Comparison of ENCODE assay signal across 16 cellular contexts in genomic region chr9:69171049-69171448, GRCh38. TPM values are rescaled to one million over a fixed set of nuclear protein-coding genes. Genes with fewer than 3 reads are reported as not detected.
A peak's percentile ranks its signal among the peaks of the same experiment; 100 is the strongest.
DNase-seq lines count a peak whose midpoint lies in the region; ATAC-seq, FAIRE-seq and TF ChIP-seq lines count a peak whose summit lies in the region.
"Had no signal": no experiment of that assay in that cellular context is flagged by ENCODE, and none has a peak within 500 bp of the region (broad histone marks: within the 10 kb centered on the region; RNA-seq: fewer than 3 reads in every experiment).

No MANE protein-coding gene starts in this region.

- no peak overlapping the region for H3K9ac ChIP-seq in parathyroid adenoma

- intact Hi-C loops in dorsolateral prefrontal cortex (cut with DNase I), result loop anchor here in 1 of 2 donors (5.0 kb wide), 1 partner anchor 49 kb away; no protein-coding TSS in a partner anchor

- H3K27ac ChIP-seq in epithelial cell of prostate (peak overlapping the region; percentile 95), parathyroid adenoma (peak overlapping the region; percentile 51), dorsolateral prefrontal cortex (peak overlapping the region in 1 of 59 donors; percentile 3)

- no peaks in the 10 kb centered on the region for H3K9me3 ChIP-seq in parathyroid adenoma (ENCODE audit: control insufficient read depth, low read length)

- TF ChIP-seq CTCF in parathyroid adenoma (IDR thresholded peaks at IDR 0.05) (no peak), dorsolateral prefrontal cortex (IDR thresholded peaks at IDR 0.05 in 54 of 56, conservative IDR thresholded peaks at IDR 0.05 in 2 of 56; ENCODE audit: low read depth in 1 of 56, partially characterized antibody in 56 of 56) (no peak)

- peak; percentile 89 for DNase-seq in ELR (ENCODE audit: low read depth)
- peak; percentile 58 for DNase-seq in RCC 7860 (ENCODE audit: low spot score)
- DNase-seq in epithelial cell of prostate (ENCODE audit: low read depth, low spot score), result peak; percentile 97
- DNase-seq in kidney glomerular epithelial cell (lab: John Stamatoyannopoulos, UW), result no peak
- DNase-seq in DMS79 treated with DMSO at 0.1 percent for 48 hours (lab: John Stamatoyannopoulos, UW), result no peak
- DNase-seq in dorsolateral prefrontal cortex, result no peak
- DNase-seq: activated CD8-positive, alpha-beta T cell treated with anti-CD3 and anti-CD28 coated beads, Interleukin-2, amount 10 ng/mL, durations not matched to agents 7 days and 5 days; activated gamma-delta T cell treated with Interleukin-2 at 50 U/mL for 16 hours; C1 segment of cervical spinal cord; central memory CD4-positive, alpha-beta T cell; naive B cell; NCI-H2081 treated with DMSO at 0.1 percent for 48 hours; substantia nigra; T-cell had no signal

- no peak for FAIRE-seq in RCC 7860 (lab: Jason Lieb, UNC)

- H3K79me2 ChIP-seq in parathyroid adenoma, result no peaks in the 10 kb centered on the region

- no peak overlapping the region for H2AFZ ChIP-seq in parathyroid adenoma

- ATAC-seq in HG02759 (IDR thresholded peaks at IDR 0.05; ENCODE audit: unreplicated experiment), result no peak
- ATAC-seq: activated CD8-positive, alpha-beta T cell treated with anti-CD3 and anti-CD28 coated beads, Interleukin-2, amount 10 ng/mL, durations not matched to agents 7 days and 5 days; T-cell had no signal

- H3K4me3 ChIP-seq in parathyroid adenoma (ENCODE audit: low read depth, low read length) (no peak overlapping the region), dorsolateral prefrontal cortex (no peak overlapping the region)

- H3K27me3 ChIP-seq in parathyroid adenoma (ENCODE audit: control insufficient read depth, insufficient read depth, low read length) (no peaks in the 10 kb centered on the region), dorsolateral prefrontal cortex (no peaks in the 10 kb centered on the region)

- peak overlapping the region; percentile 26 for H3K4me2 ChIP-seq in parathyroid adenoma (ENCODE audit: low read length)

- no peaks in the 10 kb centered on the region for H3K36me3 ChIP-seq in parathyroid adenoma (ENCODE audit: control insufficient read depth, insufficient read depth, low read length)

- H3K4me1 ChIP-seq in parathyroid adenoma, result peaks cover 8% of the 10 kb centered on the region

RNA-seq across cellular contexts. Expression of gene TJP2, which starts 3.0 kb away (rescaled TPM):
- 100 to 1,000 TPM in 22 of 120 experiments, 10 to 100 TPM in 98; 22.2 to 199 (median 67.6) TPM for total RNA-seq in dorsolateral prefrontal cortex

Comparison
In these comparisons a context has a peak if more than half of its experiments do, and no peak if none do; other contexts are left out.
1. DNase-seq: peak in ELR (single experiment), RCC 7860 (single experiment) and epithelial cell of prostate (single experiment); none in kidney glomerular epithelial cell (single experiment), DMS79 treated with DMSO at 0.1 percent for 48 hours (single experiment) and dorsolateral prefrontal cortex (0 of 10).